ENCODE assay signal across 10 cellular contexts in the genomic region with DNA sequence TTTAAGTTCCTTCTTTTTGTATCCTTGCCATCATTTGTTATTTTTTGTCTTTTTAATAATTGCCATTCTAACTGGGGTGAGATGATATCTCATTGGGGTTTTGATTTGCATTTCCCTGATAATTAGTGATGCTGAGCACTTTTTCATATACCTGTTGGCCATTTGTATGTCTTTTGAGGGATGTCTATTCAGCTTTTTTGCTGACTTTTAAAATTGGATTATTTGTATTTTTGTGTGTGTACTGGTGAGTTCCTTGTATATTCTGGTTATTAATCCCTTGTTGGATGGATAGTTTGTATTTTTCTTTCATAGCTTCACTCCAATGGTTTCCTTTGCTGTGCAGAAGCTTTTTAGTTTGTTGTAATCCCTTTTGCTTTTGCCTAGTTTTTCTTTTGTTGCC.
"Had no signal": no experiment of that assay in that cellular context is flagged by ENCODE, and none has a peak within 500 bp of the region (broad histone marks: within the 10 kb centered on the region; RNA-seq: fewer than 3 reads in every experiment).

No MANE protein-coding gene starts in this region.

- H3K4me2 ChIP-seq: GM23338, KMS-11 had no signal

- H3K4me3 ChIP-seq: GM23338 had no signal

- DNase-seq: H9, HCEC 1CT, IMR-90, Kasumi-1, KBM-7 had no signal

- H3K9ac ChIP-seq: KMS-11 had no signal

- ATAC-seq: GM23338 had no signal

- H2AFZ ChIP-seq: GM23338 had no signal

- H3K27ac ChIP-seq: KMS-11 had no signal

- FAIRE-seq: H1, H54, HTR-8/SVneo had no signal
